ENCODE assay signal across 24 cellular contexts in the genomic region with DNA sequence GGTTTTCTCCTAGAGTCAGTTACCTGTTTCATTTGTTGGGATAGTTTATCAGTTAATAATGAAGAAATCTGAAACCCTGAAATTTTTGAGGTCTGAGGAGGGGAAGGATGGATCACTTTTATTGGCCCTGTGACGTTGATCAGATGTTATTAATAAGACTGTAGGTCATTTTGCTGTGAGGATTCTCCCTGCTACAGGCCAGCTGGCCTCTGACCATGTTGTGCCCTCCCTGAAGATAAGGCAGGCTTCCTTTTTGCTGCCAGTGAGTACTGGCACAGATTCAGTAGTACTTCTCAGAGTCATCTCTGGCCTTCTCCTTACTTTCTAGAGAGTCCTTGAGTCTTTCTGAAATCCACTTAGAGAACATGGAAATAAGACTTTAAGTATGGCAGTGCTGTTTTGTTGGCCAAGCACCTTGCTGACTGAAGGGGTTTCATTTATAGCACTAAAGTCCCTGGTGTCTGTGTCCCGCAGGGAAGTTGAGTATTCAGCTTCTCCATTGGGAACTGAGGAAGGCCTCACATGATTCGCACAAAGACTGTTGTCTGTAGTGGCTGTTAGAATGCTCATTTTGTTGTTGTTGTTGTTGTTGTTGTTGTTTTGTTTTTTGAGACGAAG.
DNase-seq lines count a peak whose midpoint lies in the region; ATAC-seq and TF ChIP-seq lines count a peak whose summit lies in the region.
"Had no signal": no experiment of that assay in that cellular context is flagged by ENCODE, and none has a peak within 500 bp of the region (broad histone marks: within the 10 kb centered on the region; RNA-seq: fewer than 3 reads in every experiment).

No MANE protein-coding gene starts in this region.

- H3K4me3 ChIP-seq in AG10803 (ENCODE audit: low read length), result no peak overlapping the region
- H3K4me3 ChIP-seq in adrenal gland, result no peak overlapping the region
- H3K4me3 ChIP-seq in trophoblast cell (ENCODE audit: low read depth, low read length), result no peak overlapping the region
- H3K4me3 ChIP-seq: pancreas, right lobe of liver, uterus had no signal

- no peak overlapping the region for H4K12ac ChIP-seq in trophoblast cell (ENCODE audit: low read depth, low read length)

- TF ChIP-seq POLR2A in adrenal gland (IDR thresholded peaks at IDR 0.05), result no peak

- peak overlapping the region; percentile 48 for H2BK12ac ChIP-seq in trophoblast cell (ENCODE audit: low read length)

- no peaks in the 10 kb centered on the region for H3K27me3 Mint-ChIP-seq in osteocyte (ENCODE audit: unreplicated experiment)
- H3K27me3 Mint-ChIP-seq: activated CD4-positive, alpha-beta memory T cell treated with anti-CD3 and anti-CD28 coated beads for 36 hours; CD4-positive, CD25-positive, alpha-beta regulatory T cell; naive thymus-derived CD8-positive, alpha-beta T cell had no signal

- peaks cover 30 to 45% of the 10 kb centered on the region in 2 donors for H3K4me1 ChIP-seq in adrenal gland (replicated peaks in 1 of 2)
- H3K4me1 ChIP-seq in trophoblast cell (ENCODE audit: control insufficient read depth in 1 of 2, insufficient read depth in 2 of 2, low read length in 2 of 2), result peaks cover 2 to 7% of the 10 kb centered on the region in 2 experiments
- H3K4me1 ChIP-seq: pancreas, uterus had no signal

- no peaks in the 10 kb centered on the region for H3K9me3 Mint-ChIP-seq in osteocyte (ENCODE audit: unreplicated experiment)
- H3K9me3 Mint-ChIP-seq: activated CD4-positive, alpha-beta memory T cell treated with anti-CD3 and anti-CD28 coated beads for 36 hours; brain; CD4-positive, CD25-positive, alpha-beta regulatory T cell; naive thymus-derived CD8-positive, alpha-beta T cell had no signal

- H3K23ac ChIP-seq in trophoblast cell (ENCODE audit: low read length), result no peak overlapping the region

- no peaks in the 10 kb centered on the region for H3K36me3 Mint-ChIP-seq in osteocyte (ENCODE audit: unreplicated experiment)

- peaks cover 2% of the 10 kb centered on the region for H3K79me1 ChIP-seq in trophoblast cell (ENCODE audit: low read length)

- no peak overlapping the region for H3K9ac ChIP-seq in trophoblast cell (ENCODE audit: low read length)

- H2BK120ac ChIP-seq in trophoblast cell (ENCODE audit: insufficient read depth, low read length, poor library complexity), result no peak overlapping the region

- TF ChIP-seq CTCF in AG10803 (conservative IDR thresholded peaks at IDR 0.05; ENCODE audit: low read length) (no peak), adrenal gland (IDR thresholded peaks at IDR 0.05) (no peak), omental fat pad (IDR thresholded peaks at IDR 0.05) (no peak), osteocyte (IDR thresholded peaks at IDR 0.05) (no peak)

- no peak overlapping the region for H3K14ac ChIP-seq in trophoblast cell (ENCODE audit: low read length)

- H3K4me2 ChIP-seq in trophoblast cell (ENCODE audit: low read length), result no peak overlapping the region

- H2AK5ac ChIP-seq in trophoblast cell (ENCODE audit: low read length), result no peak overlapping the region

- no peaks in the 10 kb centered on the region for H3K79me2 ChIP-seq in trophoblast cell (ENCODE audit: control insufficient read depth, insufficient read depth, low read length, poor library complexity)

- H3K27me3 ChIP-seq in adrenal gland (no peaks in the 10 kb centered on the region), trophoblast cell (ENCODE audit: insufficient read depth, low read length) (no peaks in the 10 kb centered on the region)
- H3K27me3 ChIP-seq: pancreas, right lobe of liver, uterus had no signal

- no peak overlapping the region for H3K18ac ChIP-seq in trophoblast cell (ENCODE audit: low read length)

- peak overlapping the region in 1 of 5 donors; percentile 58 for H3K27ac ChIP-seq in adrenal gland
- no peak overlapping the region for H3K27ac ChIP-seq in trophoblast cell (ENCODE audit: low read depth, low read length)
- H3K27ac ChIP-seq: epithelial cell of prostate, pancreas, right lobe of liver, uterus had no signal

- WGBS in adrenal gland, 4 donors, result 71 to 81% (median 75%) methylated on average over 4 of the region's 4 CpGs
- WGBS in trophoblast cell (ENCODE audit: extremely low coverage, insufficient coverage, insufficient read length), result no CpG with 5 or more reads among the region's 4 CpGs

- H3K4me1 Mint-ChIP-seq in osteocyte (ENCODE audit: unreplicated experiment), result peaks cover 23% of the 10 kb centered on the region

- intact Hi-C loops in adrenal gland (cut with DNase I), result no loop called here

- no peak overlapping the region for H4K91ac ChIP-seq in trophoblast cell (ENCODE audit: low read depth, low read length)

- no peak overlapping the region for H3K4me3 Mint-ChIP-seq in osteocyte (ENCODE audit: unreplicated experiment)
- H3K4me3 Mint-ChIP-seq: activated CD4-positive, alpha-beta memory T cell treated with anti-CD3 and anti-CD28 coated beads for 36 hours; brain; CD4-positive, CD25-positive, alpha-beta regulatory T cell had no signal

- no peak for ATAC-seq in omental fat pad (ENCODE audit: low FRiP score)
- ATAC-seq: HepG2; left colon; naive thymus-derived CD8-positive, alpha-beta T cell; pancreas; right lobe of liver had no signal

- no peak overlapping the region for H2AFZ ChIP-seq in trophoblast cell (ENCODE audit: insufficient read depth, low read length, poor library complexity)

- H2BK5ac ChIP-seq in trophoblast cell (ENCODE audit: low read depth, low read length, poor library complexity), result no peak overlapping the region

- H4K8ac ChIP-seq in trophoblast cell (ENCODE audit: low read depth, low read length), result no peak overlapping the region

- H3K36me3 ChIP-seq in adrenal gland (replicated peaks in 1 of 2), result no peaks in the 10 kb centered on the region
- H3K36me3 ChIP-seq in trophoblast cell (ENCODE audit: control insufficient read depth in 1 of 2, insufficient read depth in 2 of 2, low read length in 2 of 2), result no peaks in the 10 kb centered on the region
- H3K36me3 ChIP-seq: pancreas, right lobe of liver, uterus had no signal

- H3K4ac ChIP-seq in trophoblast cell (ENCODE audit: low read depth, low read length), result no peak overlapping the region

- no peak overlapping the region for H3K27ac Mint-ChIP-seq in osteocyte (ENCODE audit: unreplicated experiment)
- H3K27ac Mint-ChIP-seq: activated CD4-positive, alpha-beta memory T cell treated with anti-CD3 and anti-CD28 coated beads for 36 hours; CD4-positive, CD25-positive, alpha-beta regulatory T cell had no signal

- no peaks in the 10 kb centered on the region for H3K9me3 ChIP-seq in adrenal gland (replicated peaks in 1 of 3)
- no peaks in the 10 kb centered on the region for H3K9me3 ChIP-seq in trophoblast cell (ENCODE audit: insufficient read depth, low read depth, low read length)
- H3K9me3 ChIP-seq: pancreas, right lobe of liver, uterus had no signal

- DNase-seq in AG10803 (ENCODE audit: low read depth) (peak; percentile 26), DMS79 treated with DMSO at 0.1 percent for 48 hours (lab: John Stamatoyannopoulos, UW) (peak; percentile 93), adrenal gland (peak; percentile 48 to 83 (median 72)), trophoblast cell (no peak), omental fat pad (ENCODE audit: low spot score) (no peak), NCI-H187 (lab: John Stamatoyannopoulos, UW) (no peak), osteocyte (ENCODE audit: extremely low spot score, unreplicated experiment) (no peak)
- DNase-seq: activated CD4-positive, alpha-beta memory T cell treated with anti-CD3 and anti-CD28 coated beads for 36 hours; activated CD4-positive, CD25-positive, alpha-beta regulatory T cell; activated gamma-delta T cell treated with Interleukin-2 at 50 U/mL for 16 hours; CD4-positive, CD25-positive, alpha-beta regulatory T cell; Kasumi-1; left colon; naive thymus-derived CD8-positive, alpha-beta T cell; NCI-H1930; NCI-H2227 treated with DMSO at 0.1 percent for 48 hours; NCI-H748 treated with DMSO at 0.1 percent for 48 hours; pancreas; right lobe of liver; RPMI8226; uterus had no signal

Comparison
In these comparisons a context has a peak if more than half of its experiments do, and no peak if none do; other contexts are left out.
1. DNase-seq: peak in AG10803 (single experiment), DMS79 treated with DMSO at 0.1 percent for 48 hours (single experiment) and adrenal gland (7 of 7); none in trophoblast cell (0 of 2), omental fat pad (single experiment), NCI-H187 (0 of 2) and osteocyte (single experiment).